8 cellular contexts compared by ENCODE assay signal in the genomic region with DNA sequence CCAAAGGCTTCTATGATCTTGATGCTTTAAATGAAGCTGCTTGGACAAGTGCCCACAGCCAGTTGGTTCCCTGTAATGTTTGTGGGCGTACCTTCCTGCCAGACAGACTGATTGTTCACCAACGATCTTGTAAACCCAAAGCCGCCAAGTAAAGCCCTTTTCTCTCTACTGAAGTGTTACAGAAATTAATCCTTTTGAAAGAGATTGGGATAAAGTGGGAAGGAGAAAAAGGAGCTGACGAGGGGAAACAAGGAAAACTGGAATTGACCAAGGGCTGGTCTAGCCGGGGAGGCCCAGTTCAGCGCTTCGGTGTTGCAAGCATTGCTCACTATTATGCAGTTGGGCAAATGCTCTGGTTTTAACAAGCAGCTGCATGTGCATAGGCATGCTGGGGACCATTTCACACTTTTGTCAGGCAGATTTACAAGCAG. TPM values are rescaled to one million over a fixed set of nuclear protein-coding genes. Genes with fewer than 3 reads are reported as not detected.
A peak's percentile ranks its signal among the peaks of the same experiment; 100 is the strongest.
DNase-seq lines count a peak whose midpoint lies in the region; FAIRE-seq and TF ChIP-seq lines count a peak whose summit lies in the region.

No MANE protein-coding gene starts in this region.

- H3K36me3 Mint-ChIP-seq in nephron (ENCODE audit: low read depth) = no peaks in the 10 kb centered on the region
- no peaks in the 10 kb centered on the region for H3K36me3 Mint-ChIP-seq in activated naive CD8-positive, alpha-beta T cell treated with anti-CD3 and anti-CD28 coated beads for 36 hours

- peaks cover 5% of the 10 kb centered on the region for H3K9me3 Mint-ChIP-seq in nephron
- H3K9me3 Mint-ChIP-seq in activated naive CD8-positive, alpha-beta T cell treated with anti-CD3 and anti-CD28 coated beads for 36 hours = peaks cover 5% of the 10 kb centered on the region

- no peaks in the 10 kb centered on the region for H3K27me3 Mint-ChIP-seq in nephron (ENCODE audit: low read depth)
- peaks cover 19% of the 10 kb centered on the region for H3K27me3 Mint-ChIP-seq in activated naive CD8-positive, alpha-beta T cell treated with anti-CD3 and anti-CD28 coated beads for 36 hours

- peaks cover 34% of the 10 kb centered on the region for H3K4me1 Mint-ChIP-seq in nephron
- H3K4me1 Mint-ChIP-seq in activated naive CD8-positive, alpha-beta T cell treated with anti-CD3 and anti-CD28 coated beads for 36 hours = peaks cover 9% of the 10 kb centered on the region

- FAIRE-seq in GM19239 (lab: Jason Lieb, UNC) = no peak

- H3K4me3 ChIP-seq in AG10803 (ENCODE audit: low read length) = peak overlapping the region; percentile 22

- H3K27ac Mint-ChIP-seq in nephron = peak overlapping the region; percentile 48 to 93 (median 88)
- no peak overlapping the region for H3K27ac Mint-ChIP-seq in activated naive CD8-positive, alpha-beta T cell treated with anti-CD3 and anti-CD28 coated beads for 36 hours

- DNase-seq in AG10803 (ENCODE audit: low read depth) (peak; percentile 80), NCI-H446 treated with DMSO at 0.1 percent for 48 hours (lab: John Stamatoyannopoulos, UW) (peak; percentile 75), epithelial cell of prostate (ENCODE audit: low read depth, low spot score) (peak; percentile 89), GM19239 (ENCODE audit: insufficient read length, low spot score) (no peak), T1000 (lab: John Stamatoyannopoulos, UW) (no peak)
- DNase-seq in activated CD4-positive, alpha-beta T cell treated with anti-CD3 and anti-CD28 coated beads, Interleukin-2, amount 50 U/mL, for 4 hours = no peak
- DNase-seq in activated naive CD8-positive, alpha-beta T cell treated with anti-CD3 and anti-CD28 coated beads for 36 hours = no peak

- H3K27ac ChIP-seq in epithelial cell of prostate = peak overlapping the region; percentile 96

- no peak for TF ChIP-seq CTCF in AG10803 (conservative IDR thresholded peaks at IDR 0.05; ENCODE audit: low read length)
- TF ChIP-seq CTCF in nephron (IDR thresholded peaks at IDR 0.05; ENCODE audit: unreplicated experiment in 3 of 3) = no peak

- H3K4me3 Mint-ChIP-seq in nephron = peak overlapping the region in 1 of 3 experiments; percentile 26
- no peak overlapping the region for H3K4me3 Mint-ChIP-seq in activated naive CD8-positive, alpha-beta T cell treated with anti-CD3 and anti-CD28 coated beads for 36 hours

RNA-seq across cellular contexts. Expression of a gene that starts 53.2 kb away (rescaled TPM):
- total RNA-seq in activated naive CD8-positive, alpha-beta T cell treated with anti-CD3 and anti-CD28 coated beads for 36 hours = under 1 TPM in 1 of 2 experiments, not detected in 1; 0.28 TPM

Comparison
In these comparisons a context has a peak if more than half of its experiments do, and no peak if none do; other contexts are left out.
1. DNase-seq: peak in AG10803 (single experiment), NCI-H446 treated with DMSO at 0.1 percent for 48 hours (single experiment) and epithelial cell of prostate (single experiment); none in GM19239 (single experiment), activated CD4-positive, alpha-beta T cell treated with anti-CD3 and anti-CD28 coated beads, Interleukin-2, amount 50 U/mL, for 4 hours (0 of 2), activated naive CD8-positive, alpha-beta T cell treated with anti-CD3 and anti-CD28 coated beads for 36 hours (single experiment) and T1000 (single experiment).